In the genomic region with DNA sequence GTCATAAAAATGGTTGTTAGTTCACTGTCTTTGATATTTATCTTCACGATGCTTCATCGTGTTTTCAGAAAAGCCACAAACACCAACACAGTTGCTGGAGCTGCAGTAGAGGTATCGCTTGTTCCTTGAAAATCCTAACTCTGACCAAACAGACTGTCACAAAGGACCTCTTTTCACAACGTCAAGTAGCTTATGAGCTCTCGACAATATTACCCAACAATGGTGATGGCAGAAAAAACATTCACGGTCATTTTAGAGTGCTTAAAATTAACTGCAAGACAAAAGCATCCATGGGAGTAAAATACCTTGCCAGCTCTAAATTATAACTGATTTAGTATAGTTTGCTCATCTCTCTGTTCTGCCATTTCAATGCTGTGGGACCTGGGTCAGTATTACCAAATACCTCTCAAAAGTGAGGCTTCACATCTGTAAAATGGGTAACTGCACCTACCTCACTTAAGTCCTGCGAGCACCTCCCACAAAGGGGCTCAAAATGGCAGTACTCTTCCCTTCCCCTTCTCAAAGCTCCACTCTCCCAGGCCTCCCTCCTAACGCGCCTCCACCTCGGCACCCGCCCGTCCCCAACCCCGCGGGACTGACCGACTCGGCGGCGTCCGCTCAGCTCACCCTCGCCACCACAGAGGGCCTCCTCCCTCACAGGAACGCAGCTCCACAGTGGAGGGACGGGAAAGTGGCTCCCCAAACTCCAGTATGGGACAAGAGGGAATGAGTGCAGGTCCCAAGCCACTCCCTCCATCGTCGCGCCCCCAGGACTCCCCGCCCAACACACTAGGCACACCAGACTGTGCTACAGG, we compare ENCODE assay signal across 8 cellular contexts. TPM values are rescaled to one million over a fixed set of nuclear protein-coding genes. Genes with fewer than 3 reads are reported as not detected.
DNase-seq lines count a peak whose midpoint lies in the region; ATAC-seq, FAIRE-seq and TF ChIP-seq lines count a peak whose summit lies in the region.

No MANE protein-coding gene starts in this region.

- peaks cover 5% of the 10 kb centered on the region; the same call in 1 of the 2 replicates for H3K9me3 ChIP-seq in BE2C
- H3K9me3 ChIP-seq in endothelial cell of umbilical vein (replicated peaks; ENCODE audit: control insufficient read depth, insufficient read depth, low read length), result no peaks in the 10 kb centered on the region
- H3K9me3 ChIP-seq in mononuclear cell (ENCODE audit: low read depth, low read length), result no peaks in the 10 kb centered on the region

- intact Hi-C loops in endothelial cell of umbilical vein (cut with micrococcal nuclease), result loop anchor here (1.0 kb wide), 5 partner anchors 9 to 224 kb away; a partner anchor contains a TSS

- H4K20me1 ChIP-seq in endothelial cell of umbilical vein (replicated peaks; ENCODE audit: control insufficient read depth, extremely low read depth, insufficient read depth, low read length), result no peaks in the 10 kb centered on the region

- ATAC-seq in GM18907 (IDR thresholded peaks at IDR 0.05; ENCODE audit: unreplicated experiment) (peak; percentile 54), HG03135 (IDR thresholded peaks at IDR 0.05; ENCODE audit: unreplicated experiment) (peak; percentile 34)

- TF ChIP-seq POLR2A in endothelial cell of umbilical vein (IDR thresholded peaks at IDR 0.05; ENCODE audit: low read depth, low read length), result no peak

- peak overlapping the region; percentile 43 for H3K27ac ChIP-seq in endothelial cell of umbilical vein (ENCODE audit: insufficient read depth, low read depth, low read length)

- no peak for FAIRE-seq in endothelial cell of umbilical vein (lab: Jason Lieb, UNC)

- dilution Hi-C loops in endothelial cell of umbilical vein (cut with MboI; ENCODE audit: extremely low pct_ligation_motif_present, low sequenced_read_pairs), result no loop called here

- H3K9me1 ChIP-seq in endothelial cell of umbilical vein (replicated peaks; ENCODE audit: control insufficient read depth, extremely low read depth, insufficient read depth, low read length), result no peaks in the 10 kb centered on the region

- peak overlapping the region; percentile 88 for H3K4me2 ChIP-seq in endothelial cell of umbilical vein (ENCODE audit: insufficient read depth, low read length)

- H3K36me3 ChIP-seq in BE2C (peaks cover 14% of the 10 kb centered on the region), endothelial cell of umbilical vein (ENCODE audit: control insufficient read depth in 2 of 2, extremely low read depth in 1 of 2, insufficient read depth in 2 of 2, low read length in 2 of 2) (no peaks in the 10 kb centered on the region)

- no peaks in the 10 kb centered on the region for H3K27me3 ChIP-seq in BE2C
- H3K27me3 ChIP-seq in endothelial cell of umbilical vein (ENCODE audit: control insufficient read depth in 2 of 2, insufficient read depth in 2 of 2, low read length in 2 of 2), result no peaks in the 10 kb centered on the region
- H3K27me3 ChIP-seq in mononuclear cell (ENCODE audit: insufficient read depth, low read length), result no peaks in the 10 kb centered on the region

- CTCF ChIA-PET in endothelial cell of umbilical vein (lab: Charles Lee), result interaction anchor here (1.3 to 2.1 kb wide), 3 partner anchors 9 to 38 kb away, joined by 3 to 7 read pairs (median 4); no protein-coding TSS in a partner anchor

- TSS peak; percentile 43 for BruUV-seq in endothelial cell of umbilical vein (replicated peaks; lab: Mats Ljungman, UMichigan)

- peaks cover 53% of the 10 kb centered on the region for H3K79me2 ChIP-seq in endothelial cell of umbilical vein (ENCODE audit: control insufficient read depth, insufficient read depth, low read length)

- peak overlapping the region; percentile 52 for H2AFZ ChIP-seq in endothelial cell of umbilical vein (ENCODE audit: low read depth, low read length)

- no peak for DNase-seq in BE2C
- DNase-seq in SIG-M5 treated with dmso at 0.1 percent for 504 hours (lab: John Stamatoyannopoulos, UW; ENCODE audit: unreplicated experiment), result peak; percentile 72
- DNase-seq in endothelial cell of umbilical vein (ENCODE audit: low read depth, low spot score), result no peak
- DNase-seq in GM19238 (ENCODE audit: insufficient read length, low spot score), result no peak
- no peak for DNase-seq in cerebellar cortex (ENCODE audit: low spot score)

- POLR2A ChIA-PET in endothelial cell of umbilical vein (lab: Charles Lee), result interaction anchor here (0.7 to 1.5 kb wide), 3 partner anchors 14 to 42 kb away, joined by 4 to 5 read pairs (median 4); no protein-coding TSS in a partner anchor

- TF ChIP-seq CTCF in BE2C (IDR thresholded peaks at IDR 0.05; ENCODE audit: low read depth, low read length) (no peak), endothelial cell of umbilical vein (IDR thresholded peaks at IDR 0.05; ENCODE audit: extremely low read depth in 1 of 2, insufficient read depth in 1 of 2, low read depth in 1 of 2, low read length in 2 of 2) (no peak)

- peaks cover 3% of the 10 kb centered on the region; the same call in 1 of the 2 replicates for H3K4me1 ChIP-seq in BE2C
- peaks cover 21% of the 10 kb centered on the region for H3K4me1 ChIP-seq in endothelial cell of umbilical vein (ENCODE audit: control insufficient read depth, extremely low read depth, insufficient read depth, low read length)
- H3K4me1 ChIP-seq in mononuclear cell (ENCODE audit: insufficient read depth, low read length), result peaks cover 24% of the 10 kb centered on the region

- H3K4me3 ChIP-seq in BE2C (ENCODE audit: low read depth, low read length) (peak overlapping the region; percentile 80), endothelial cell of umbilical vein (replicated peaks in 1 of 3; ENCODE audit: insufficient read depth in 1 of 3, low read depth in 1 of 3, low read length in 3 of 3) (peak overlapping the region; percentile 52 to 85 (median 74)), mononuclear cell (ENCODE audit: low read length) (peak overlapping the region; percentile 81)

- peak overlapping the region; percentile 36 for H3K9ac ChIP-seq in endothelial cell of umbilical vein (replicated peaks; ENCODE audit: extremely low read depth, insufficient read depth, low read length)

TF ChIP-seq in endothelial cell of umbilical vein, 7 proteins besides CTCF, POLR2A, EP300 and RAD21:
- no peak for TF ChIP-seq GATA2 (IDR thresholded peaks at IDR 0.05; ENCODE audit: insufficient read depth, insufficient read length, low read depth, low read length)

RNA-seq across cellular contexts. Expression of a gene that starts 0.5 kb away (rescaled TPM):
- polyA plus RNA-seq in BE2C (2012; ENCODE audit: insufficient read depth, insufficient read length, low read depth), result 8.0 TPM
- total RNA-seq in endothelial cell of umbilical vein (32.5 and 33.0 TPM in 2 replicates), mononuclear cell (21.0 TPM)
- 6.4 and 6.8 TPM in 2 replicates for polyA plus RNA-seq in endothelial cell of umbilical vein
- polyA plus RNA-seq in endothelial cell of umbilical vein (2011; cell fraction: cytosol; rRNA removed), result 7.7 and 8.3 TPM in 2 replicates
- polyA plus RNA-seq in endothelial cell of umbilical vein (2011; cell fraction: nucleus; rRNA removed), result 7.4 and 9.6 TPM in 2 replicates
- 10.2 and 17.3 TPM in 2 replicates for polyA plus RNA-seq in endothelial cell of umbilical vein (2012)
- polyA minus RNA-seq in endothelial cell of umbilical vein, result 16.7 and 19.4 TPM in 2 replicates
- 2.2 TPM for polyA minus RNA-seq in endothelial cell of umbilical vein (2011; cell fraction: cytosol; rRNA and poly(A)+ RNA removed)
- 13.6 and 16.0 TPM in 2 replicates for polyA minus RNA-seq in endothelial cell of umbilical vein (2011; cell fraction: nucleus; rRNA and poly(A)+ RNA removed)

RNA-seq across cellular contexts. Expression of a gene that starts 49.6 kb away (rescaled TPM):
- polyA plus RNA-seq in BE2C (2012; ENCODE audit: insufficient read depth, insufficient read length, low read depth), result 24.7 TPM
- total RNA-seq in endothelial cell of umbilical vein (126 and 153 TPM in 2 replicates), mononuclear cell (61.2 TPM)
- 23.7 and 32.1 TPM in 2 replicates for polyA plus RNA-seq in endothelial cell of umbilical vein
- polyA plus RNA-seq in endothelial cell of umbilical vein (2011; cell fraction: cytosol; rRNA removed), result 51.3 and 59.9 TPM in 2 replicates
- polyA plus RNA-seq in endothelial cell of umbilical vein (2011; cell fraction: nucleus; rRNA removed), result 121 and 182 TPM in 2 replicates
- polyA plus RNA-seq in endothelial cell of umbilical vein (2012), result 44.4 and 93.8 TPM in 2 replicates
- polyA minus RNA-seq in endothelial cell of umbilical vein, result 25.0 and 33.9 TPM in 2 replicates
- polyA minus RNA-seq in endothelial cell of umbilical vein (2011; cell fraction: cytosol; rRNA and poly(A)+ RNA removed), result 79.4 TPM
- polyA minus RNA-seq in endothelial cell of umbilical vein (2011; cell fraction: nucleus; rRNA and poly(A)+ RNA removed), result 119 and 154 TPM in 2 replicates

RNA-seq across cellular contexts. Expression of a gene that starts 50.0 kb away (rescaled TPM):
- polyA plus RNA-seq in BE2C (2012; ENCODE audit: insufficient read depth, insufficient read length, low read depth), result 14.2 TPM
- total RNA-seq in endothelial cell of umbilical vein (21.4 and 22.5 TPM in 2 replicates), mononuclear cell (17.6 TPM)
- 4.9 and 7.3 TPM in 2 replicates for polyA plus RNA-seq in endothelial cell of umbilical vein
- polyA plus RNA-seq in endothelial cell of umbilical vein (2011; cell fraction: cytosol; rRNA removed), result 6.1 and 7.1 TPM in 2 replicates
- polyA plus RNA-seq in endothelial cell of umbilical vein (2011; cell fraction: nucleus; rRNA removed), result 48.2 and 66.3 TPM in 2 replicates
- 13.2 and 20.5 TPM in 2 replicates for polyA plus RNA-seq in endothelial cell of umbilical vein (2012)
- polyA minus RNA-seq in endothelial cell of umbilical vein, result 6.8 and 7.8 TPM in 2 replicates
- polyA minus RNA-seq in endothelial cell of umbilical vein (2011; cell fraction: cytosol; rRNA and poly(A)+ RNA removed), result 13.8 TPM
- 23.8 and 38.4 TPM in 2 replicates for polyA minus RNA-seq in endothelial cell of umbilical vein (2011; cell fraction: nucleus; rRNA and poly(A)+ RNA removed)
